ENCODE assay signal across 13 cellular contexts in genomic region chr4:113674251-113674650, GRCh38.
DNase-seq lines count a peak whose midpoint lies in the region; ATAC-seq and TF ChIP-seq lines count a peak whose summit lies in the region.
"Had no signal": no experiment of that assay in that cellular context is flagged by ENCODE, and none has a peak within 500 bp of the region (broad histone marks: within the 10 kb centered on the region; RNA-seq: fewer than 3 reads in every experiment).

No MANE protein-coding gene starts in this region.

- no peak overlapping the region for H2AFZ ChIP-seq in GM23248

- intact Hi-C loops in activated CD4-positive, alpha-beta T cell treated with anti-CD3 and anti-CD28 coated beads for 36 hours (cut with DNase I, micrococcal nuclease): no loop called here
- intact Hi-C loops in psoas muscle (cut with DNase I): loop anchor here in 1 of 2 donors (10.0 kb wide), 1 partner anchor 119 kb away; no protein-coding TSS in a partner anchor

- H3K36me3 Mint-ChIP-seq in activated CD4-positive, alpha-beta T cell treated with anti-CD3 and anti-CD28 coated beads for 36 hours (ENCODE audit: low read depth): peaks cover 47% of the 10 kb centered on the region

- H4K20me1 ChIP-seq in GM23248 (ENCODE audit: insufficient read depth): no peaks in the 10 kb centered on the region

- H3K4me1 ChIP-seq in GM23248 (ENCODE audit: insufficient read depth): peaks cover 31% of the 10 kb centered on the region
- peaks cover 46% of the 10 kb centered on the region for H3K4me1 ChIP-seq in psoas muscle

- H3K9me2 ChIP-seq in GM23248 (ENCODE audit: insufficient read depth): no peaks in the 10 kb centered on the region

- in situ Hi-C loops in GM23248 (cut with MboI): no loop called here

- H3K4me3 Mint-ChIP-seq in activated CD4-positive, alpha-beta T cell treated with anti-CD3 and anti-CD28 coated beads for 36 hours: no peak overlapping the region
- H3K4me3 Mint-ChIP-seq: memory B cell had no signal

- H3K9me3 Mint-ChIP-seq in activated CD4-positive, alpha-beta T cell treated with anti-CD3 and anti-CD28 coated beads for 36 hours (ENCODE audit: low read depth): no peaks in the 10 kb centered on the region
- H3K9me3 Mint-ChIP-seq: memory B cell had no signal

- H3K4me3 ChIP-seq in GM23248: no peak overlapping the region
- H3K4me3 ChIP-seq in psoas muscle: no peak overlapping the region
- H3K4me3 ChIP-seq: thoracic aorta had no signal

- H3K27ac Mint-ChIP-seq in activated CD4-positive, alpha-beta T cell treated with anti-CD3 and anti-CD28 coated beads for 36 hours: peak overlapping the region; percentile 64
- H3K27ac Mint-ChIP-seq: memory B cell had no signal

- WGBS in GM23248 (ENCODE audit: low coverage in 1 of 2, low lambda C conversion rate in 2 of 2, missing lambda C conversion rate in 2 of 2), 2 experiments: 97 to 100% methylated on average over 1 of the region's 1 CpG
- WGBS in psoas muscle, 3 donors: 94 to 100% (median 95%) methylated on average over 1 of the region's 1 CpG

- H3K27ac ChIP-seq in GM23248 (no peak overlapping the region), psoas muscle (peak overlapping the region; percentile 10)

- H3K36me3 ChIP-seq in GM23248 (ENCODE audit: low read depth): peaks cover 5% of the 10 kb centered on the region; the same call in 1 of the 2 replicates
- peaks cover 0 to 6% of the 10 kb centered on the region in 2 donors for H3K36me3 ChIP-seq in psoas muscle (ENCODE audit: insufficient read depth in 1 of 2, low read depth in 1 of 2)
- H3K36me3 ChIP-seq: BE2C, thoracic aorta had no signal

- peaks cover 99% of the 10 kb centered on the region for H3K79me2 ChIP-seq in GM23248 (ENCODE audit: insufficient read depth)

- no peaks in the 10 kb centered on the region for H3K27me3 Mint-ChIP-seq in activated CD4-positive, alpha-beta T cell treated with anti-CD3 and anti-CD28 coated beads for 36 hours
- H3K27me3 Mint-ChIP-seq: memory B cell had no signal

- CTCF ChIA-PET in activated CD4-positive, alpha-beta T cell treated with anti-CD3 and anti-CD28 coated beads for 36 hours (lab: Charles Lee): interaction anchor here (0.8 to 2.3 kb wide), 4 partner anchors 19 to 126 kb away, joined by 3 to 11 read pairs (median 4); no protein-coding TSS in a partner anchor

- H3K9me3 ChIP-seq in GM23248 (ENCODE audit: low read depth) (no peaks in the 10 kb centered on the region), psoas muscle (no peaks in the 10 kb centered on the region)
- H3K9me3 ChIP-seq: BE2C, thoracic aorta had no signal

- H3K9ac ChIP-seq in GM23248: no peak overlapping the region

- peak; percentile 14 for ATAC-seq in activated CD4-positive, alpha-beta T cell treated with anti-CD3 and anti-CD28 coated beads for 36 hours
- ATAC-seq in esophagus mucosa: peak; percentile 50
- no peak for ATAC-seq in psoas muscle
- ATAC-seq in GM19351 (IDR thresholded peaks at IDR 0.05; ENCODE audit: unreplicated experiment): no peak

- peaks cover 62% of the 10 kb centered on the region for H3K4me1 Mint-ChIP-seq in activated CD4-positive, alpha-beta T cell treated with anti-CD3 and anti-CD28 coated beads for 36 hours

- no peak for DNase-seq in activated CD4-positive, alpha-beta T cell treated with anti-CD3 and anti-CD28 coated beads for 36 hours
- no peak for DNase-seq in activated CD4-positive, alpha-beta T cell treated with anti-CD3 and anti-CD28 coated beads, Interleukin-2, amount 50 U/mL, for 4 hours
- DNase-seq in GM23248 (peak; percentile 10), psoas muscle (no peak), RKO (ENCODE audit: low spot score) (no peak), SKM-1 treated with dmso at 0.1 percent for 144 hours (lab: John Stamatoyannopoulos, UW; ENCODE audit: unreplicated experiment) (no peak)
- DNase-seq: activated CD4-positive, CD25-positive, alpha-beta regulatory T cell treated with anti-CD3 and anti-CD28 coated beads, Interleukin-2, amount 50 U/mL, for 72 hours; occipital lobe had no signal

- no peak for TF ChIP-seq CTCF in psoas muscle (IDR thresholded peaks at IDR 0.05)

- H3K4me2 ChIP-seq in GM23248 (ENCODE audit: unreplicated experiment): no peak overlapping the region

- 0 out of 2 replicates have a peak, but pooled peaks cover 5% of the 10 kb centered on the region for H3F3A ChIP-seq in GM23248 (ENCODE audit: insufficient read depth)

- H3K27me3 ChIP-seq in GM23248 (replicated peaks; ENCODE audit: insufficient read depth): no peaks in the 10 kb centered on the region
- no peaks in the 10 kb centered on the region for H3K27me3 ChIP-seq in psoas muscle (ENCODE audit: insufficient read depth in 3 of 3, low read length in 2 of 3)
- H3K27me3 ChIP-seq: BE2C had no signal

- POLR2A ChIA-PET in activated CD4-positive, alpha-beta T cell treated with anti-CD3 and anti-CD28 coated beads for 36 hours (lab: Charles Lee): no interaction called here

Comparison
In these comparisons a context has a peak if more than half of its experiments do, and no peak if none do; other contexts are left out.
1. ATAC-seq: peak in activated CD4-positive, alpha-beta T cell treated with anti-CD3 and anti-CD28 coated beads for 36 hours (single experiment) and esophagus mucosa (single experiment); none in psoas muscle (0 of 4) and GM19351 (single experiment).